22 cellular contexts compared by ENCODE assay signal in genomic region chr2:210546424-210547223, GRCh38. TPM values are rescaled to one million over a fixed set of nuclear protein-coding genes. Genes with fewer than 3 reads are reported as not detected.
DNase-seq lines count a peak whose midpoint lies in the region; ATAC-seq, FAIRE-seq and TF ChIP-seq lines count a peak whose summit lies in the region.
"Had no signal": no experiment of that assay in that cellular context is flagged by ENCODE, and none has a peak within 500 bp of the region (broad histone marks: within the 10 kb centered on the region; RNA-seq: fewer than 3 reads in every experiment).

No MANE protein-coding gene starts in this region.

- H2BK12ac ChIP-seq in neuronal stem cell (ENCODE audit: low read length) = no peak overlapping the region

- no peak overlapping the region for H3K23ac ChIP-seq in neuronal stem cell (ENCODE audit: low read depth, low read length, poor library complexity)

- H2BK120ac ChIP-seq in neuronal stem cell (ENCODE audit: low read depth, low read length) = no peak overlapping the region

- H2AK5ac ChIP-seq in neuronal stem cell (ENCODE audit: low read depth, low read length) = no peak overlapping the region

- no peak overlapping the region for H3K4me2 ChIP-seq in neuronal stem cell (ENCODE audit: insufficient read depth, low read length, poor library complexity, severe bottlenecking)

- no peak for TF ChIP-seq CTCF in D721Med (IDR thresholded peaks at IDR 0.05; ENCODE audit: insufficient read depth, missing control alignments)

- no peak overlapping the region for H4K91ac ChIP-seq in neuronal stem cell (ENCODE audit: low read depth, low read length, poor library complexity)

- no CpG with 5 or more reads among the region's 5 CpGs for WGBS in neuronal stem cell (ENCODE audit: extremely low coverage in 2 of 2, insufficient read length in 2 of 2, insufficient replicate concordance in 1 of 2), 2 donors

- ATAC-seq in left cardiac atrium (peak in 1 of 2 donors; percentile 71), HG03135 (IDR thresholded peaks at IDR 0.05; ENCODE audit: unreplicated experiment) (no peak)
- ATAC-seq: activated naive CD8-positive, alpha-beta T cell treated with anti-CD3 and anti-CD28 coated beads, Interleukin-2, amount 50 U/mL, for 24 hours had no signal

- DNase-seq in D721Med (ENCODE audit: insufficient read length, low spot score) (no peak), SHP77 (lab: John Stamatoyannopoulos, UW) (peak; percentile 15 to 44), left cardiac atrium (peak; percentile 22), neuronal stem cell (ENCODE audit: low spot score) (no peak), germinal center (ENCODE audit: low spot score) (no peak), EL (no peak)
- DNase-seq in activated CD4-positive, alpha-beta T cell treated with anti-CD3 and anti-CD28 coated beads for 4 hours = no peak
- DNase-seq: activated CD4-positive, alpha-beta T cell treated with anti-CD3 and anti-CD28 coated beads, Interleukin-2, amount 10 ng/mL, durations not matched to agents 24 days and 14 days; activated CD8-positive, alpha-beta memory T cell treated with anti-CD3 and anti-CD28 coated beads, Interleukin-2, amount 50 U/mL, for 48 hours; activated effector memory CD4-positive, alpha-beta T cell treated with Interleukin-2 at 50 U/mL for 16 hours; activated naive CD8-positive, alpha-beta T cell treated with anti-CD3 and anti-CD28 coated beads, Interleukin-2, amount 50 U/mL, for 24 hours; CD4-positive, alpha-beta memory T cell; H9; NCI-H1417; OCI-M1; stimulated activated naive CD4-positive, alpha-beta T cell treated with Interleukin-2 at 50 U/mL for 16 hours; T-helper 1 cell had no signal

- FAIRE-seq in D721Med (lab: Jason Lieb, UNC) = peak; percentile 46
- FAIRE-seq: endometrium had no signal

- no peak overlapping the region for H2BK15ac ChIP-seq in neuronal stem cell (ENCODE audit: low read length)

- H3K4me3 ChIP-seq in neuronal stem cell (ENCODE audit: low read length in 2 of 2) = no peak overlapping the region
- H3K4me3 ChIP-seq: coronary artery, SJCRH30 had no signal

- peak overlapping the region; percentile 37 for H2AFZ ChIP-seq in neuronal stem cell (ENCODE audit: low read length)
- H2AFZ ChIP-seq: parathyroid adenoma had no signal

- no peak overlapping the region for H4K8ac ChIP-seq in neuronal stem cell (ENCODE audit: low read depth, low read length)

- no peak overlapping the region for H3K9ac ChIP-seq in neuronal stem cell (ENCODE audit: low read depth, low read length, poor library complexity)
- H3K9ac ChIP-seq: parathyroid adenoma had no signal

- H3K4me1 ChIP-seq in neuronal stem cell (ENCODE audit: control insufficient read depth in 2 of 2, insufficient read depth in 1 of 2, low read depth in 1 of 2, low read length in 2 of 2) = no peaks in the 10 kb centered on the region
- H3K4me1 ChIP-seq: parathyroid adenoma, SJCRH30 had no signal

- H3K79me1 ChIP-seq in neuronal stem cell (ENCODE audit: low read depth, low read length) = no peaks in the 10 kb centered on the region

- H3K18ac ChIP-seq in neuronal stem cell (ENCODE audit: low read length) = no peak overlapping the region

- no peak overlapping the region for H2BK5ac ChIP-seq in neuronal stem cell (ENCODE audit: low read length)

- H3K36me3 ChIP-seq in neuronal stem cell (replicated peaks in 1 of 2; ENCODE audit: control insufficient read depth in 2 of 2, insufficient read depth in 2 of 2, low read length in 2 of 2) = no peaks in the 10 kb centered on the region
- H3K36me3 ChIP-seq: SJCRH30 had no signal

- no peak overlapping the region for H3K27ac ChIP-seq in neuronal stem cell (replicated peaks; ENCODE audit: low read length)
- H3K27ac ChIP-seq: coronary artery, parathyroid adenoma, SJCRH30 had no signal

- intact Hi-C loops in left cardiac atrium (cut with DNase I) = no loop called here

- H3K4ac ChIP-seq in neuronal stem cell (ENCODE audit: low read length) = no peak overlapping the region

- H3K27me3 ChIP-seq in neuronal stem cell (ENCODE audit: control insufficient read depth in 3 of 3, insufficient read depth in 3 of 3, low read depth in 1 of 3, low read length in 3 of 3) = no peaks in the 10 kb centered on the region
- H3K27me3 ChIP-seq: SJCRH30 had no signal

- H3K14ac ChIP-seq in neuronal stem cell (ENCODE audit: low read length) = no peak overlapping the region

- H3K9me3 ChIP-seq in neuronal stem cell (replicated peaks in 1 of 2; ENCODE audit: control insufficient read depth in 2 of 2, insufficient read depth in 1 of 2, low read depth in 1 of 2, low read length in 2 of 2) = no peaks in the 10 kb centered on the region
- H3K9me3 ChIP-seq: SJCRH30 had no signal

RNA-seq across cellular contexts. Expression of gene CPS1, which starts 9.8 kb away (rescaled TPM):
- 1 to 10 TPM; 2.7 to 3.0 TPM for total RNA-seq in left cardiac atrium
- polyA plus RNA-seq in neuronal stem cell (2013, experiment 1 of 2) = 29.0 TPM
- 29.4 TPM for polyA plus RNA-seq in neuronal stem cell (2013, experiment 2 of 2)
- polyA plus RNA-seq: CD4-positive, alpha-beta memory T cell had no signal

Comparison
In these comparisons a context has a peak if more than half of its experiments do, and no peak if none do; other contexts are left out.
1. DNase-seq: peak in SHP77 (2 of 2) and left cardiac atrium (single experiment); none in D721Med (single experiment), neuronal stem cell (single experiment), activated CD4-positive, alpha-beta T cell treated with anti-CD3 and anti-CD28 coated beads for 4 hours (0 of 2), germinal center (single experiment) and EL (single experiment).